ENCODE assay signal across 8 cellular contexts in genomic region chr9:84668204-84669007, GRCh38. TPM values are rescaled to one million over a fixed set of nuclear protein-coding genes. Genes with fewer than 3 reads are reported as not detected.
A peak's percentile ranks its signal among the peaks of the same experiment; 100 is the strongest.
DNase-seq lines count a peak whose midpoint lies in the region; ATAC-seq and TF ChIP-seq lines count a peak whose summit lies in the region.

No MANE protein-coding gene starts in this region.

- TF ChIP-seq CTCF in fibroblast of the aortic adventitia (IDR thresholded peaks at IDR 0.05; ENCODE audit: insufficient read depth, low read length) = peak; percentile 28
- no peak for TF ChIP-seq CTCF in natural killer cell (IDR thresholded peaks at IDR 0.05)
- peak; percentile 74 to 79 for TF ChIP-seq CTCF in tibial artery (IDR thresholded peaks at IDR 0.05)

- H3K4me1 Mint-ChIP-seq in natural killer cell = peaks cover 0 to 15% of the 10 kb centered on the region in 2 donors

- no peaks in the 10 kb centered on the region for H3K36me3 Mint-ChIP-seq in natural killer cell

- no peaks in the 10 kb centered on the region for H3K36me3 ChIP-seq in tibial artery

- DNase-seq in activated CD8-positive, alpha-beta memory T cell treated with anti-CD3 and anti-CD28 coated beads for 24 hours = peak; percentile 57
- no peak for DNase-seq in activated CD8-positive, alpha-beta memory T cell treated with anti-CD3 and anti-CD28 coated beads, Interleukin-2, amount 50 U/mL, for 4 hours
- peak; percentile 18 for DNase-seq in NCI-H1694 treated with DMSO at 0.1 percent for 48 hours (lab: John Stamatoyannopoulos, UW)
- peak; percentile 73 for DNase-seq in activated CD8-positive, alpha-beta memory T cell treated with anti-CD3 and anti-CD28 coated beads, Interleukin-2, amount 50 U/mL, for 48 hours
- DNase-seq in fibroblast of the aortic adventitia (ENCODE audit: low read depth) = peak; percentile 35
- DNase-seq in natural killer cell = no peak
- peak; percentile 72 to 88 for DNase-seq in tibial artery

- peak overlapping the region; percentile 14 for H3K4me3 Mint-ChIP-seq in natural killer cell

- H3K9me3 Mint-ChIP-seq in natural killer cell = no peaks in the 10 kb centered on the region

- intact Hi-C loops in natural killer cell (cut with micrococcal nuclease) = no loop called here
- intact Hi-C loops in tibial artery (cut with DNase I; ENCODE audit: low total_unique reads) = loop anchor here (5.0 kb wide), 1 partner anchor 284 kb away; no protein-coding TSS in a partner anchor

- ATAC-seq in HG02642 (IDR thresholded peaks at IDR 0.05; ENCODE audit: poor library complexity, unreplicated experiment) = peak; percentile 81
- peak in 2 of 3 donors; percentile 53 for ATAC-seq in natural killer cell

- no peaks in the 10 kb centered on the region for H3K27me3 ChIP-seq in tibial artery

- no peak overlapping the region for H3K27ac Mint-ChIP-seq in natural killer cell

- peaks cover 54 to 56% of the 10 kb centered on the region in 2 donors for H3K27me3 Mint-ChIP-seq in natural killer cell (ENCODE audit: low read depth in 2 of 2)

- H3K4me1 ChIP-seq in tibial artery = peaks cover 0 to 14% (median 5%) of the 10 kb centered on the region in 4 donors

- no peaks in the 10 kb centered on the region for H3K9me3 ChIP-seq in tibial artery

- peak overlapping the region; percentile 91 to 92 for H3K27ac ChIP-seq in tibial artery

- peak overlapping the region; percentile 42 for H3K4me3 ChIP-seq in fibroblast of the aortic adventitia (ENCODE audit: low read depth, low read length)
- H3K4me3 ChIP-seq in tibial artery = peak overlapping the region; percentile 64 to 91

RNA-seq across cellular contexts. Expression of gene NTRK2, which starts 1.1 kb away (rescaled TPM):
- total RNA-seq in fibroblast of the aortic adventitia (ENCODE audit: low replicate concordance) (3.3 and 9.7 TPM in 2 replicates), natural killer cell (under 1 TPM in 1 of 3 donors, not detected in 2; 0.08 TPM)

Comparison
In these comparisons a context has a peak if more than half of its experiments do, and no peak if none do; other contexts are left out.
1. DNase-seq: peak in activated CD8-positive, alpha-beta memory T cell treated with anti-CD3 and anti-CD28 coated beads for 24 hours (single experiment), NCI-H1694 treated with DMSO at 0.1 percent for 48 hours (single experiment), activated CD8-positive, alpha-beta memory T cell treated with anti-CD3 and anti-CD28 coated beads, Interleukin-2, amount 50 U/mL, for 48 hours (single experiment), fibroblast of the aortic adventitia (single experiment) and tibial artery (2 of 2); none in activated CD8-positive, alpha-beta memory T cell treated with anti-CD3 and anti-CD28 coated beads, Interleukin-2, amount 50 U/mL, for 4 hours (single experiment) and natural killer cell (single experiment).